ENCODE assay signal across 12 cellular contexts in the genomic region with DNA sequence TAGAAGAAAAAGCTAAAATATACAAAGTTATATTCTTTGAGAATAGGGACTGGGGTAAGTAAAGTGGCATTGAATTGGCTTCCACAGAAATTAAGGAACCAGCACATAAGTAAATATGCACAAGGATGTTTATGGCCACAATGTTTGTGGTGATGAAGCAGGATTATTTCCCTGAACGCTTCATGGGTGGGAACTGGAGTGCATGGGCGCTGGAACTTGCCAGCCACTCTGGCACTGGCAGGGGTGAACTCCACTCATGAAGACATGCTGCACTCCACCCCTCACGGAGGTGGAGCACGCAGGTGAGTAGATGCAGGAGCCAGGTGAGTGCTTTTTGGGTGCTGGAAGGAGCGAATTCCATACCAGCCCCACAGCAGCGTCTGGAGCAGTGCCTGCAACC.
"Had no signal": no experiment of that assay in that cellular context is flagged by ENCODE, and none has a peak within 500 bp of the region (broad histone marks: within the 10 kb centered on the region; RNA-seq: fewer than 3 reads in every experiment).

No MANE protein-coding gene starts in this region.

- H3K4me3 Mint-ChIP-seq: activated CD4-positive, alpha-beta T cell treated with anti-CD3 and anti-CD28 coated beads, Interleukin-2, amount 10 ng/mL, durations not matched to agents 7 days and 5 days had no signal

- H3K9me3 ChIP-seq: ascending aorta, vagina had no signal

- H3K4me3 ChIP-seq: ascending aorta, dorsolateral prefrontal cortex, tibial nerve, vagina had no signal

- H3K36me3 ChIP-seq: ascending aorta, vagina had no signal

- H3K9me3 Mint-ChIP-seq: natural killer cell treated with Interleukin-12 subunit alpha and Interleukin-12 subunit beta and Interleukin-15 and Interleukin-18, amount 100 ng/mL, for 72 hours had no signal

- DNase-seq: activated CD4-positive, alpha-beta T cell treated with anti-CD3 and anti-CD28 coated beads, Interleukin-2, amount 10 ng/mL, durations not matched to agents 7 days and 5 days; activated effector memory CD4-positive, alpha-beta T cell treated with Interleukin-2 at 50 U/mL for 16 hours; dorsolateral prefrontal cortex; islet precursor cell; retina; stimulated activated CD4-positive, alpha-beta T cell treated with anti-CD3 and anti-CD28 coated beads, Interleukin-2, amount 100 ng/mL, for 48 hours; stimulated activated naive CD4-positive, alpha-beta T cell had no signal

- ATAC-seq: left lobe of liver had no signal

- H3K27me3 Mint-ChIP-seq: activated CD4-positive, alpha-beta T cell treated with anti-CD3 and anti-CD28 coated beads, Interleukin-2, amount 10 ng/mL, durations not matched to agents 7 days and 5 days; natural killer cell treated with Interleukin-12 subunit alpha and Interleukin-12 subunit beta and Interleukin-15 and Interleukin-18, amount 100 ng/mL, for 72 hours had no signal

- H3K4me1 ChIP-seq: ascending aorta had no signal

- H3K27me3 ChIP-seq: ascending aorta, dorsolateral prefrontal cortex, tibial nerve, vagina had no signal

- H3K27ac ChIP-seq: ascending aorta, vagina had no signal
